ENCODE assay signal across 12 cellular contexts in the genomic region with DNA sequence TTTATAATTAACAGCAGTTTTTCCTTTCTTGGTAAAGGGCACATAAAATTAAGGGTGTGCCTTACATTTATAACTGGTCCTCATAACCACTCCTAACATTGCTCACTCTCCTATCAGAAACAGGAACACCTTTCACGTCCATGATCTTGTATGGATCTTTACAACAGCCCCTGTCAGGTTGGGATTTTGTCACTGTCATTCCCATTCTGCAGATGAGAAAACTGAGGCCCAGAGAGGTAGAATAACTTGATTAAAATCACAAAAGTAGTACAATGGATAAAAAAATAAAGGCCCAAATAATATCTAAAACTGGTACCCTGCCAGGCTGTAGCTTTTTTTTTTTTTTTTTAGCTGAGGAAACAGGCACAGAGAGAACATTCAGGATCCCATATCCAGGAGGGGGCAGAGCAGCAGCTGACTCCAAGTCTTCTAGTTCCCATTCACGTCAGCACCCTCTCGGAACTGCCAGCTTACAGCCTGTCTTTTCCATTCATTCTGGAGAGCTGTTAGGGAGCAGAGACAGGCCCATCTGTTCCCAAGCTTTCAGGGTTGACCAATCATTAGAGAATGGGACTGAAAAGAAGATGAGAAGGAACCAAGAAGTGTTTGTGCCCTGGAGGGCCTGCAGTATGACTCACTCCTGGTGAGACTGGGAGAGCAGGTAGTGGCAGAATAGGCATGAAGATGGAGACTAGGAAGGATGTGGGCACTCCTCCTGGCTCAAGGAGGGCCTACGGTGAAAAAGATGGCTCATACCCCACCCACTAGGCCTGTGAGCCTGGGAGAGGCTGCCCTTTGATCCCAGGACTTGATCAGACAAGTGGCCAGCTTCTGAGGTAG. TPM values are rescaled to one million over a fixed set of nuclear protein-coding genes. Genes with fewer than 3 reads are reported as not detected.
DNase-seq lines count a peak whose midpoint lies in the region; ATAC-seq, FAIRE-seq and TF ChIP-seq lines count a peak whose summit lies in the region.
"Had no signal": no experiment of that assay in that cellular context is flagged by ENCODE, and none has a peak within 500 bp of the region (broad histone marks: within the 10 kb centered on the region; RNA-seq: fewer than 3 reads in every experiment).

No MANE protein-coding gene starts in this region.

- H3K4me2 ChIP-seq in A549 (no peak overlapping the region), smooth muscle cell (no peak overlapping the region)

- peaks cover 0 to 47% (median 0%) of the 10 kb centered on the region in 3 donors for H3K36me3 Mint-ChIP-seq in naive thymus-derived CD8-positive, alpha-beta T cell
- H3K36me3 Mint-ChIP-seq: activated naive CD4-positive, alpha-beta T cell treated with anti-CD3 and anti-CD28 coated beads, Interleukin-2, amount 50 U/mL, for 24 hours had no signal

- no peaks in the 10 kb centered on the region for H3K9me3 Mint-ChIP-seq in naive thymus-derived CD8-positive, alpha-beta T cell
- H3K9me3 Mint-ChIP-seq: activated naive CD4-positive, alpha-beta T cell treated with anti-CD3 and anti-CD28 coated beads, Interleukin-2, amount 50 U/mL, for 24 hours had no signal

- DNase-seq in A549 (ENCODE audit: low read depth in 1 of 2, low spot score in 1 of 2) = peak; percentile 4 to 22
- DNase-seq in H7 = peak; percentile 21
- peak; percentile 51 to 92 for DNase-seq in T47D (ENCODE audit: low read depth in 1 of 2, low spot score in 1 of 2)
- no peak for DNase-seq in right atrium auricular region (ENCODE audit: low spot score)
- DNase-seq in naive thymus-derived CD8-positive, alpha-beta T cell = no peak
- no peak for DNase-seq in smooth muscle cell (lab: John Stamatoyannopoulos, UW; ENCODE audit: unreplicated experiment)
- DNase-seq in effector CD8-positive, alpha-beta T cell (lab: John Stamatoyannopoulos, UW) = no peak
- DNase-seq: NCI-H187 treated with DMSO at 0.1 percent for 48 hours, T-helper 2 cell had no signal

- FAIRE-seq in A549 (lab: Jason Lieb, UNC) = peak; percentile 67

- no peaks in the 10 kb centered on the region for H3K9me3 ChIP-seq in A549
- no peaks in the 10 kb centered on the region for H3K9me3 ChIP-seq in right atrium auricular region
- H3K9me3 ChIP-seq in smooth muscle cell (replicated peaks; ENCODE audit: low read depth) = no peaks in the 10 kb centered on the region

- no peaks in the 10 kb centered on the region for H4K20me1 ChIP-seq in smooth muscle cell (ENCODE audit: low read depth)

- CTCF ChIA-PET in A549 (lab: Yijun Ruan, JAX) = interaction anchor here (0.6 kb wide), 1 partner anchor 1135 kb away, joined by 4 read pairs; no protein-coding TSS in a partner anchor

- H3K4me1 ChIP-seq in A549 (peaks cover 8% of the 10 kb centered on the region; the same call in 1 of the 3 replicates), right atrium auricular region (peaks cover 0 to 5% of the 10 kb centered on the region in 2 donors), smooth muscle cell (ENCODE audit: low read depth) (no peaks in the 10 kb centered on the region)

- peaks cover 12% of the 10 kb centered on the region for H3K36me3 ChIP-seq in H7 (replicated peaks; ENCODE audit: control insufficient read depth, insufficient read depth, low read length)
- peaks cover 6% of the 10 kb centered on the region for H3K36me3 ChIP-seq in right atrium auricular region
- H3K36me3 ChIP-seq in smooth muscle cell (ENCODE audit: low read depth) = no peaks in the 10 kb centered on the region

- no peak for TF ChIP-seq EP300 in A549 (IDR thresholded peaks at IDR 0.05)

- H3K27me3 Mint-ChIP-seq in naive thymus-derived CD8-positive, alpha-beta T cell = no peaks in the 10 kb centered on the region
- H3K27me3 Mint-ChIP-seq: activated naive CD4-positive, alpha-beta T cell treated with anti-CD3 and anti-CD28 coated beads, Interleukin-2, amount 50 U/mL, for 24 hours had no signal

- TF ChIP-seq RAD21 in A549 (conservative IDR thresholded peaks at IDR 0.05 in 1 of 2, IDR thresholded peaks at IDR 0.05 in 1 of 2) = no peak

- no peak overlapping the region for H3K9ac ChIP-seq in smooth muscle cell (ENCODE audit: low read depth)

- no peak overlapping the region for H3K4me3 Mint-ChIP-seq in naive thymus-derived CD8-positive, alpha-beta T cell
- H3K4me3 Mint-ChIP-seq: activated naive CD4-positive, alpha-beta T cell treated with anti-CD3 and anti-CD28 coated beads, Interleukin-2, amount 50 U/mL, for 24 hours had no signal

- no peaks in the 10 kb centered on the region for H3F3A ChIP-seq in smooth muscle cell (ENCODE audit: low read depth)

- peaks cover 10 to 36% (median 10%) of the 10 kb centered on the region in 4 donors for H3K4me1 Mint-ChIP-seq in naive thymus-derived CD8-positive, alpha-beta T cell

- H3K4me3 ChIP-seq in A549 (no peak overlapping the region), H7 (ENCODE audit: insufficient read depth, low read depth, low read length) (no peak overlapping the region), right atrium auricular region (no peak overlapping the region), smooth muscle cell (no peak overlapping the region)

- H2AFZ ChIP-seq in smooth muscle cell (ENCODE audit: low read depth) = no peak overlapping the region

- no peaks in the 10 kb centered on the region for H3K79me2 ChIP-seq in smooth muscle cell (ENCODE audit: low read depth)

- in situ Hi-C loops in T47D (cut with HindIII; ENCODE audit: low pct_unique_long_range_greater_than_20kb, low sequenced_read_pairs) = no loop called here

- TF ChIP-seq CTCF in A549 (IDR thresholded peaks at IDR 0.05) (no peak), right atrium auricular region (IDR thresholded peaks at IDR 0.05) (no peak), smooth muscle cell (IDR thresholded peaks at IDR 0.05; ENCODE audit: borderline replicate concordance, insufficient read depth, poor library complexity, severe bottlenecking) (no peak)

- 63% methylated on average over 4 of the region's 4 CpGs for WGBS in A549 (ENCODE audit: missing lambda C conversion rate)
- WGBS in smooth muscle cell (ENCODE audit: low lambda C conversion rate) = 67% methylated on average over 4 of the region's 4 CpGs

- H3K27ac ChIP-seq in A549 = no peak overlapping the region
- peak overlapping the region; percentile 56 to 65 for H3K27ac ChIP-seq in right atrium auricular region
- no peak overlapping the region for H3K27ac ChIP-seq in smooth muscle cell (ENCODE audit: low read depth)

- no peak for TF ChIP-seq POLR2A in A549 (IDR thresholded peaks at IDR 0.05; ENCODE audit: low read length)

- ATAC-seq in A549 = peak; percentile 45 to 53; a peak in 3 of 6 replicates
- no peak for ATAC-seq in naive thymus-derived CD8-positive, alpha-beta T cell
- ATAC-seq in GM18517 (IDR thresholded peaks at IDR 0.05; ENCODE audit: unreplicated experiment) = no peak

- H3K27me3 ChIP-seq in H7 (ENCODE audit: control insufficient read depth, insufficient read depth, low read length) (no peaks in the 10 kb centered on the region), right atrium auricular region (no peaks in the 10 kb centered on the region), smooth muscle cell (ENCODE audit: low read depth) (no peaks in the 10 kb centered on the region)

- POLR2A ChIA-PET in A549 (lab: Yijun Ruan, JAX) = no interaction called here
- POLR2A ChIA-PET in naive thymus-derived CD8-positive, alpha-beta T cell (lab: Charles Lee) = no interaction called here

- peak overlapping the region in 2 of 10 donors; percentile 34 to 60 for H3K27ac Mint-ChIP-seq in naive thymus-derived CD8-positive, alpha-beta T cell
- H3K27ac Mint-ChIP-seq: activated naive CD4-positive, alpha-beta T cell treated with anti-CD3 and anti-CD28 coated beads, Interleukin-2, amount 50 U/mL, for 24 hours had no signal

TF ChIP-seq in A549, 52 proteins besides CTCF, POLR2A, EP300 and RAD21:
- no peak for TF ChIP-seq BHLHE40 (IDR thresholded peaks at IDR 0.05; ENCODE audit: low read depth, low read length)
- TF ChIP-seq ZFP36 (IDR thresholded peaks at IDR 0.05; ENCODE audit: borderline replicate concordance, partially characterized antibody) = no peak

RNA-seq across cellular contexts. Expression of a gene that starts 7.3 kb away (rescaled TPM):
- polyA plus RNA-seq in A549 (2011; rRNA removed) = 12.8 and 13.4 TPM in 2 replicates
- polyA plus RNA-seq in A549 (2012; cell fraction: cytosol; rRNA removed) = 25.2 and 26.3 TPM in 2 replicates
- 64.5 and 69.9 TPM in 2 replicates for polyA plus RNA-seq in A549 (2012; cell fraction: nucleus; rRNA removed)
- 19.9 to 20.3 TPM (median 20.0 TPM) in 3 replicates for polyA plus RNA-seq in A549 (2017; fragmentation: RNase III; extraction: RNeasy Plus Mini Kit Qiagen cat#74134 plus additional on column Dnase treatment)
- polyA minus RNA-seq in A549 (2011; rRNA and poly(A)+ RNA removed) = 27.1 and 31.3 TPM in 2 replicates
- total RNA-seq in H7 (2014; rRNA removed; shearing (Covaris generic)) = 19.6 and 20.4 TPM in 2 replicates
- 1 to 10 TPM; 3.8 to 8.0 TPM for total RNA-seq in right atrium auricular region
- 1 to 10 TPM; 9.4 to 9.8 TPM for total RNA-seq in naive thymus-derived CD8-positive, alpha-beta T cell
- polyA plus RNA-seq in naive thymus-derived CD8-positive, alpha-beta T cell = 10 to 100 TPM in 2 of 3 donors, 1 to 10 TPM in 1; 9.8 to 13.9 (median 10.2) TPM
- total RNA-seq in smooth muscle cell = 2.6 and 2.7 TPM in 2 replicates
- polyA plus RNA-seq in smooth muscle cell = 5.6 and 7.7 TPM in 2 replicates

RNA-seq across cellular contexts. Expression of a gene that starts 20.3 kb away (rescaled TPM):
- polyA plus RNA-seq in A549 (2011; rRNA removed) = 0.05 and 0.09 TPM in 2 replicates
- 0.16 and 0.17 TPM in 2 replicates for polyA plus RNA-seq in A549 (2012; cell fraction: cytosol; rRNA removed)
- polyA plus RNA-seq in A549 (2012; cell fraction: nucleus; rRNA removed) = 0.78 and 0.86 TPM in 2 replicates
- 0.21 to 0.44 TPM (median 0.29 TPM) in 3 replicates for polyA plus RNA-seq in A549 (2017; fragmentation: RNase III; extraction: RNeasy Plus Mini Kit Qiagen cat#74134 plus additional on column Dnase treatment)
- polyA minus RNA-seq in A549 (2011; rRNA and poly(A)+ RNA removed) = not detected in 2 replicates
- total RNA-seq in H7 (2014; rRNA removed; shearing (Covaris generic)) = 0.67 and 0.69 TPM in 2 replicates
- 1 to 10 TPM; 3.0 to 4.5 TPM for total RNA-seq in right atrium auricular region
- 10 to 100 TPM; 98.4 to 99.7 TPM for total RNA-seq in naive thymus-derived CD8-positive, alpha-beta T cell
- 10 to 100 TPM; 13.9 to 25.1 (median 19.7) TPM for polyA plus RNA-seq in naive thymus-derived CD8-positive, alpha-beta T cell
- 0.54 and 2.5 TPM in 2 replicates for total RNA-seq in smooth muscle cell
- polyA plus RNA-seq in smooth muscle cell = 0.15 and 0.24 TPM in 2 replicates
- total RNA-seq: pulmonary artery endothelial cell had no signal

RNA-seq across cellular contexts. Expression of a gene that starts 57.7 kb away (rescaled TPM):
- polyA plus RNA-seq in A549 (2011; rRNA removed) (not detected in 2 replicates), A549 (2017; fragmentation: RNase III; extraction: RNeasy Plus Mini Kit Qiagen cat#74134 plus additional on column Dnase treatment) (not detected in 3 replicates), smooth muscle cell (not detected in 2 replicates)
- polyA plus RNA-seq in A549 (2012; cell fraction: cytosol; rRNA removed) = not detected in 2 replicates
- not detected in 2 replicates for polyA plus RNA-seq in A549 (2012; cell fraction: nucleus; rRNA removed)
- polyA minus RNA-seq in A549 (2011; rRNA and poly(A)+ RNA removed) = not detected in 2 replicates
- not detected in 2 replicates for total RNA-seq in H7 (2014; rRNA removed; shearing (Covaris generic))
- total RNA-seq in right atrium auricular region (not detected), smooth muscle cell (not detected in 2 replicates)
- total RNA-seq in naive thymus-derived CD8-positive, alpha-beta T cell = not detected
- polyA plus RNA-seq in naive thymus-derived CD8-positive, alpha-beta T cell = not detected
- total RNA-seq: pulmonary artery endothelial cell had no signal

Comparison
In these comparisons a context has a peak if more than half of its experiments do, and no peak if none do; other contexts are left out.
1. ATAC-seq: peak in A549 (2 of 2); none in naive thymus-derived CD8-positive, alpha-beta T cell (0 of 2) and GM18517 (single experiment).
2. DNase-seq: peak in A549 (2 of 2), H7 (single experiment) and T47D (2 of 2); none in right atrium auricular region (single experiment), naive thymus-derived CD8-positive, alpha-beta T cell (0 of 10), smooth muscle cell (single experiment) and effector CD8-positive, alpha-beta T cell (single experiment).
3. H3K27ac ChIP-seq: peak in right atrium auricular region (2 of 2); none in A549 (0 of 2) and smooth muscle cell (single experiment).
4. RNA of a gene that starts 20.3 kb away (total RNA-seq): 98.4 to 99.7 TPM in naive thymus-derived CD8-positive, alpha-beta T cell; 3.0 to 4.5 TPM in right atrium auricular region, 0.67 to 0.69 TPM in H7 and 0.54 to 2.5 TPM in smooth muscle cell; every median in the first group is over 10 times any median in the second.